ENCODE assay signal across 21 cellular contexts in the genomic region with DNA sequence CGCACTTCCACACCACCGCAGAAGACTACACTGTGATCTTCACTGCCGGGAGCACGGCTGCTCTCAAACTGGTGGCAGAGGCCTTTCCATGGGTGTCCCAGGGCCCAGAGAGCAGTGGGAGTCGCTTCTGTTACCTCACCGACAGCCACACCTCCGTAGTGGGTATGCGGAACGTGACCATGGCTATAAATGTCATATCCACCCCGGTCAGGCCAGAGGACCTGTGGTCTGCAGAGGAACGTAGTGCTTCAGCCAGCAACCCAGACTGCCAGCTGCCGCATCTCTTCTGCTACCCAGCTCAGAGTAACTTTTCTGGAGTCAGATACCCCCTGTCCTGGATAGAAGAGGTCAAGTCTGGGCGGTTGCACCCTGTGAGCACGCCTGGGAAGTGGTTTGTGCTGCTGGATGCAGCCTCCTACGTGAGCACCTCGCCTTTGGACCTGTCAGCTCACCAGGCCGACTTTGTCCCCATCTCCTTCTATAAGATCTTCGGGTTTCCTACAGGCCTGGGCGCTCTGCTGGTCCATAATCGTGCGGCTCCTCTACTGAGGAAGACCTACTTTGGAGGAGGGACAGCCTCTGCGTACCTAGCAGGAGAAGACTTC. TPM values are rescaled to one million over a fixed set of nuclear protein-coding genes. Genes with fewer than 3 reads are reported as not detected.
"Had no signal": no experiment of that assay in that cellular context is flagged by ENCODE, and none has a peak within 500 bp of the region (broad histone marks: within the 10 kb centered on the region; RNA-seq: fewer than 3 reads in every experiment).

No MANE protein-coding gene starts in this region.

- DNase-seq: activated CD4-positive, alpha-beta T cell treated with anti-CD3 and anti-CD28 coated beads for 4 hours; activated CD8-positive, alpha-beta T cell treated with anti-CD3 and anti-CD28 coated beads for 36 hours; activated gamma-delta T cell; activated naive CD4-positive, alpha-beta T cell treated with anti-CD3 and anti-CD28 coated beads for 36 hours; activated T-cell treated with anti-CD3 and anti-CD28 coated beads, Interleukin-2, amount 50 U/mL, for 24 hours; brain microvascular endothelial cell; Kasumi-1; KBM-7; NCI-H1048; NCI-H146; NCI-H187 treated with DMSO at 0.1 percent for 48 hours; NCI-H2081 treated with DMSO at 0.1 percent for 48 hours; NCI-H446; NCI-H524; PC-3; SHP77 had no signal

- H3K9me3 ChIP-seq: SJSA1 had no signal

- FAIRE-seq: RCC 7860 had no signal

- H3K36me3 ChIP-seq: brain microvascular endothelial cell, cardiac muscle cell, SJSA1 had no signal

- H3K27ac ChIP-seq: brain microvascular endothelial cell, cardiac muscle cell, SJSA1 had no signal

- H3K4me3 ChIP-seq: cardiac muscle cell, SJSA1 had no signal

- ATAC-seq: activated CD4-positive, CD25-positive, alpha-beta regulatory T cell treated with anti-CD3 and anti-CD28 coated beads, Interleukin-2, amount 50 U/mL, for 24 hours; activated CD8-positive, alpha-beta T cell treated with anti-CD3 and anti-CD28 coated beads for 36 hours; PC-3; SK-N-SH treated with all-trans-retinoic acid at 6 μM for 48 hours had no signal

- H3K4me1 ChIP-seq: SJSA1 had no signal

- H3K27me3 ChIP-seq: brain microvascular endothelial cell, SJSA1 had no signal

RNA-seq across cellular contexts. Expression of a gene that starts 12.5 kb away (rescaled TPM):
- total RNA-seq: activated naive CD4-positive, alpha-beta T cell treated with anti-CD3 and anti-CD28 coated beads for 36 hours had no signal
